8 cellular contexts compared by ENCODE assay signal in the genomic region with DNA sequence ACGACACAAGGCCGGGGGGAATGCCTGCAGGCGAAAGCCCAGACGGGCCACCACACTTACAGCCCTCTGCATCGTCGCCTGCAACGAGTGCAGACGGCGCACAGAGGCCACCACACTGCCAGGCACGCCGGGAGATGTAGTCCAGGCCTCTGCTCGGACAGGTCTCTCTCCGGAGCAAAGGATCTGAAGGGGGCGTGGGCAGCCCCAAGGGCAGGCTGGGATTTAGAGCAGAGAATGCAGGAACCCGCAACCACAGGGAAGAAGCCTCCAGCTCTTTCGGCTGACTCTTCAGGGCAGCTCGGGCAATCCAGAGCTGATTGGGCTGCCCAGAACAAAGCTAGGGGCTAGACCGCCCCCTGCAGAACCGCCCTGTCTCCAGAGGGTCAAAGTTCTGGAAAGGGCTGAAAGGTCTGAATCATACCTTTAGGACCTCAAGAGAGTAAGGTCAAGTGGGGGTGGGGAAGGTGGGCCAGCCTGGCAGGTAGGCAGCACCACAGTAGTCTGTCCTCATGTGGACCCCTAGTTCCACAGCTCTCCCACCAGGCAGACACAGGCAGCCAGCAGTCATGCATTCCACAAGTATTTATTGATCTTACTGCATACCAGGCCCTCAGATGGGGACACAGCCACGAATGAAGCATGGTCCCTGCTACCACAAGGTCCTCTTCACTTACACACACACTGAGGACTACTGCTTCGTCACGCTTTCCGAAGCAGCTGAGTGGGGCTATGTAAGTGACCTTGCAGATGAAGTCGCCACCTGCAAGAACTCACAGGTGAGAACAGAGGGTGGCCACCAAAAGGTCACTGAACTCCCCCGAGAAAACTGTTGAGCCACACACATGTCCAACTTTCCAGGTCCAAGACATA. TPM values are rescaled to one million over a fixed set of nuclear protein-coding genes. Genes with fewer than 3 reads are reported as not detected.
DNase-seq lines count a peak whose midpoint lies in the region; ATAC-seq and TF ChIP-seq lines count a peak whose summit lies in the region.

A gene with protein sequence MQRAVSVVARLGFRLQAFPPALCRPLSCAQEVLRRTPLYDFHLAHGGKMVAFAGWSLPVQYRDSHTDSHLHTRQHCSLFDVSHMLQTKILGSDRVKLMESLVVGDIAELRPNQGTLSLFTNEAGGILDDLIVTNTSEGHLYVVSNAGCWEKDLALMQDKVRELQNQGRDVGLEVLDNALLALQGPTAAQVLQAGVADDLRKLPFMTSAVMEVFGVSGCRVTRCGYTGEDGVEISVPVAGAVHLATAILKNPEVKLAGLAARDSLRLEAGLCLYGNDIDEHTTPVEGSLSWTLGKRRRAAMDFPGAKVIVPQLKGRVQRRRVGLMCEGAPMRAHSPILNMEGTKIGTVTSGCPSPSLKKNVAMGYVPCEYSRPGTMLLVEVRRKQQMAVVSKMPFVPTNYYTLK (minus strand): TSS at position 95 of the 870 bp plus-strand sequence. CDS start 23 bp downstream, at position 72.

- H3K27ac ChIP-seq in esophagus muscularis mucosa (replicated peaks in 1 of 4): peak within 1 kb of the TSS; percentile 31 to 63 (median 48)
- no peak within 1 kb of the TSS for H3K27ac ChIP-seq in upper lobe of right lung

- no peak for TF ChIP-seq POLR2A in esophagus muscularis mucosa (IDR thresholded peaks at IDR 0.05; ENCODE audit: low read depth)

- no peak for TF ChIP-seq EP300 in esophagus muscularis mucosa (IDR thresholded peaks at IDR 0.05)

- H3K4me1 Mint-ChIP-seq in activated naive CD4-positive, alpha-beta T cell treated with anti-CD3 and anti-CD28 coated beads, Interleukin-2, amount 10 ng/mL, durations not matched to agents 7 days and 5 days: peaks cover 48% of the 10 kb centered on the region
- peaks cover 17% of the 10 kb centered on the region for H3K4me1 Mint-ChIP-seq in mesothelial cell of epicardium

- no peak for TF ChIP-seq CTCF in esophagus muscularis mucosa (IDR thresholded peaks at IDR 0.05)
- no peak for TF ChIP-seq CTCF in mesothelial cell of epicardium (IDR thresholded peaks at IDR 0.05; ENCODE audit: unreplicated experiment)
- no peak for TF ChIP-seq CTCF in upper lobe of right lung (IDR thresholded peaks at IDR 0.05)

- H3K4me1 ChIP-seq in esophagus muscularis mucosa (peaks cover 5 to 26% (median 24%) of the 10 kb centered on the region in 4 donors), upper lobe of right lung (no peaks in the 10 kb centered on the region)

- peak within 1 kb of the TSS; percentile 45 for H3K27ac Mint-ChIP-seq in activated naive CD4-positive, alpha-beta T cell treated with anti-CD3 and anti-CD28 coated beads, Interleukin-2, amount 10 ng/mL, durations not matched to agents 7 days and 5 days
- H3K27ac Mint-ChIP-seq in activated naive CD4-positive, alpha-beta T cell treated with anti-CD3 and anti-CD28 coated beads, Interleukin-2, amount 50 U/mL, for 72 hours: no peak within 1 kb of the TSS
- H3K27ac Mint-ChIP-seq in mesothelial cell of epicardium: peak within 1 kb of the TSS; percentile 82

- no peaks in the 10 kb centered on the region for H3K27me3 Mint-ChIP-seq in activated naive CD4-positive, alpha-beta T cell treated with anti-CD3 and anti-CD28 coated beads, Interleukin-2, amount 10 ng/mL, durations not matched to agents 7 days and 5 days
- H3K27me3 Mint-ChIP-seq in mesothelial cell of epicardium (ENCODE audit: low read depth): no peaks in the 10 kb centered on the region

- no peak for DNase-seq in activated naive CD4-positive, alpha-beta T cell treated with anti-CD3 and anti-CD28 coated beads, Interleukin-2, amount 10 ng/mL, durations not matched to agents 7 days and 5 days
- DNase-seq in activated naive CD4-positive, alpha-beta T cell treated with anti-CD3 and anti-CD28 coated beads, Interleukin-2, amount 50 U/mL, for 72 hours (ENCODE audit: low spot score in 2 of 2): no peak
- DNase-seq in esophagus muscularis mucosa (ENCODE audit: extremely low spot score) (no peak), mesothelial cell of epicardium (ENCODE audit: low spot score in 2 of 2, unreplicated experiment in 2 of 2) (peak in 1 of 2 experiments; percentile 53), upper lobe of right lung (peak; percentile 74), NCI-H1417 (lab: John Stamatoyannopoulos, UW) (no peak)

- intact Hi-C loops in esophagus muscularis mucosa (cut with DNase I): no loop called here
- intact Hi-C loops in upper lobe of right lung (cut with DNase I): no loop called here

- H3K9me3 ChIP-seq in esophagus muscularis mucosa (no peaks in the 10 kb centered on the region), upper lobe of right lung (no peaks in the 10 kb centered on the region)

- peak within 1 kb of the TSS; percentile 32 to 46 (median 42) for H3K4me3 ChIP-seq in esophagus muscularis mucosa
- H3K4me3 ChIP-seq in upper lobe of right lung: peak within 1 kb of the TSS; percentile 20

- H3K27me3 ChIP-seq in esophagus muscularis mucosa (no peaks in the 10 kb centered on the region), upper lobe of right lung (no peaks in the 10 kb centered on the region)

- WGBS in esophagus muscularis mucosa: 77% methylated on average over 6 of the region's 25 CpGs

- H3K36me3 ChIP-seq in esophagus muscularis mucosa (peaks cover 0 to 57% (median 34%) of the 10 kb centered on the region in 4 donors), upper lobe of right lung (peaks cover 17% of the 10 kb centered on the region)

- peak within 1 kb of the TSS; percentile 23 for H3K4me3 Mint-ChIP-seq in activated naive CD4-positive, alpha-beta T cell treated with anti-CD3 and anti-CD28 coated beads, Interleukin-2, amount 10 ng/mL, durations not matched to agents 7 days and 5 days
- peak within 1 kb of the TSS; percentile 83 for H3K4me3 Mint-ChIP-seq in mesothelial cell of epicardium

- H3K9me3 Mint-ChIP-seq in activated naive CD4-positive, alpha-beta T cell treated with anti-CD3 and anti-CD28 coated beads, Interleukin-2, amount 10 ng/mL, durations not matched to agents 7 days and 5 days: no peaks in the 10 kb centered on the region
- no peaks in the 10 kb centered on the region for H3K9me3 Mint-ChIP-seq in activated naive CD4-positive, alpha-beta T cell treated with anti-CD3 and anti-CD28 coated beads, Interleukin-2, amount 50 U/mL, for 72 hours
- no peaks in the 10 kb centered on the region for H3K9me3 Mint-ChIP-seq in mesothelial cell of epicardium

- ATAC-seq in activated naive CD4-positive, alpha-beta T cell treated with anti-CD3 and anti-CD28 coated beads, Interleukin-2, amount 50 U/mL, for 72 hours: no peak
- ATAC-seq in upper lobe of right lung (peak; percentile 69), GM21737 (IDR thresholded peaks at IDR 0.05; ENCODE audit: unreplicated experiment) (no peak), HG03095 (IDR thresholded peaks at IDR 0.05; ENCODE audit: unreplicated experiment) (no peak)

- H3K36me3 Mint-ChIP-seq in activated naive CD4-positive, alpha-beta T cell treated with anti-CD3 and anti-CD28 coated beads, Interleukin-2, amount 10 ng/mL, durations not matched to agents 7 days and 5 days: peaks cover 55% of the 10 kb centered on the region
- H3K36me3 Mint-ChIP-seq in activated naive CD4-positive, alpha-beta T cell treated with anti-CD3 and anti-CD28 coated beads, Interleukin-2, amount 50 U/mL, for 72 hours: no peaks in the 10 kb centered on the region
- H3K36me3 Mint-ChIP-seq in mesothelial cell of epicardium: peaks cover 14% of the 10 kb centered on the region

- CTCF ChIA-PET in activated naive CD4-positive, alpha-beta T cell treated with anti-CD3 and anti-CD28 coated beads, Interleukin-2, amount 10 ng/mL, durations not matched to agents 7 days and 5 days (lab: Charles Lee): no interaction called here

RNA-seq across cellular contexts. Expression of the gene that starts here (rescaled TPM):
- total RNA-seq in activated naive CD4-positive, alpha-beta T cell treated with anti-CD3 and anti-CD28 coated beads, Interleukin-2, amount 50 U/mL, for 72 hours: 1 to 10 TPM; 3.1 to 4.9 TPM
- total RNA-seq in esophagus muscularis mucosa: 1 to 10 TPM; 1.7 to 5.8 (median 3.8) TPM
- total RNA-seq in mesothelial cell of epicardium: 30.3 to 33.4 TPM (median 33.0 TPM) in 3 replicates
- total RNA-seq in upper lobe of right lung: 9.0 TPM

Comparison
In these comparisons a context has a peak if more than half of its experiments do, and no peak if none do; other contexts are left out.
1. H3K27ac Mint-ChIP-seq: peak in activated naive CD4-positive, alpha-beta T cell treated with anti-CD3 and anti-CD28 coated beads, Interleukin-2, amount 10 ng/mL, durations not matched to agents 7 days and 5 days (single experiment) and mesothelial cell of epicardium (single experiment); none in activated naive CD4-positive, alpha-beta T cell treated with anti-CD3 and anti-CD28 coated beads, Interleukin-2, amount 50 U/mL, for 72 hours (0 of 2).